In genomic region chr9:117374076-117374740, GRCh38 we compare ENCODE assay signal across 30 cellular contexts.
"Had no signal": no experiment of that assay in that cellular context is flagged by ENCODE, and none has a peak within 500 bp of the region (broad histone marks: within the 10 kb centered on the region; RNA-seq: fewer than 3 reads in every experiment).

No MANE protein-coding gene starts in this region.

- H3K27ac ChIP-seq: left lung, lower lobe of right lung, pancreas, skin epidermis, stomach, testis, thyroid gland, transverse colon, upper lobe of left lung, vagina had no signal

- DNase-seq: hypothalamus; immature natural killer cell; kidney; left colon; left lung; lower lobe of right lung; mammary epithelial cell; mesenchymal stem cell; mucosa of descending colon; naive thymus-derived CD4-positive, alpha-beta T cell; pancreas; posterior cingulate gyrus; retina; right cardiac atrium; stimulated activated CD4-positive, alpha-beta T cell treated with anti-CD3 and anti-CD28 coated beads, Interleukin-12 subunit alpha, Interleukin-12 subunit beta, amount 100 ng/mL, for 4 hours; stimulated activated CD4-positive, alpha-beta T cell treated with anti-CD3 and anti-CD28 coated beads, Interleukin-15, amount 100 ng/mL, for 24 hours; stimulated activated CD4-positive, alpha-beta T cell treated with anti-CD3 and anti-CD28 coated beads, Interleukin-2, amount 100 ng/mL, for 24 hours; stimulated activated CD4-positive, alpha-beta T cell treated with anti-CD3 and anti-CD28 coated beads, Interleukin-4, amount 100 ng/mL, for 1 hour; stimulated activated naive B cell treated with anti-CD40 and anti-IgM and Interleukin-4, amounts not matched to agents 10 μg/mL and 1 μg/mL and 100 μg/mL, for 72 hours; stimulated activated naive CD8-positive, alpha-beta T cell treated with anti-CD3 and anti-CD28 coated beads, Interleukin-15, Interleukin-2, amounts not matched to agents 100 U/mL and 50 U/mL, for 24 hours; stomach; testis; thyroid gland; transverse colon; upper lobe of left lung had no signal

- H3K4me3 ChIP-seq: left lung, lower lobe of right lung, mucosa of descending colon, pancreas, prostate gland, skin epidermis, stomach, testis, thyroid gland, transverse colon, upper lobe of left lung, vagina had no signal

- H3K36me3 ChIP-seq: left lung, lower lobe of right lung, pancreas, prostate gland, stomach, thyroid gland, transverse colon, upper lobe of left lung, vagina had no signal

- H3K4me1 ChIP-seq: left lung, lower lobe of right lung, pancreas, testis, thyroid gland, transverse colon, upper lobe of left lung, vagina had no signal

- H3K9me3 ChIP-seq: left lung, lower lobe of right lung, mucosa of descending colon, pancreas, prostate gland, stomach, testis, thyroid gland, transverse colon, upper lobe of left lung, vagina had no signal

- ATAC-seq: left colon; left lung; lower lobe of right lung; mucosa of descending colon; naive thymus-derived CD4-positive, alpha-beta T cell; natural killer cell treated with Interleukin-12 subunit alpha and Interleukin-12 subunit beta and Interleukin-15 and Interleukin-18, amount 100 ng/mL, for 72 hours; pancreas; right cardiac atrium; sciatic nerve; stimulated activated naive B cell treated with anti-CD40 and anti-IgM and Interleukin-4, amounts not matched to agents 10 μg/mL and 1 μg/mL and 100 μg/mL, for 72 hours; stimulated activated naive CD8-positive, alpha-beta T cell treated with anti-CD3 and anti-CD28 coated beads, Interleukin-15, Interleukin-2, amounts not matched to agents 100 U/mL and 50 U/mL, for 24 hours had no signal

- H3K27me3 ChIP-seq: left lung, pancreas, stomach, testis, thyroid gland, transverse colon, upper lobe of left lung, vagina had no signal
